Comparison of ENCODE assay signal across 2 cellular contexts in genomic region chr9:92094655-92095054, GRCh38.
TF ChIP-seq lines count a peak whose summit lies in the region.

No MANE protein-coding gene starts in this region.

TF ChIP-seq in GM23338, 12 proteins besides CTCF, POLR2A, EP300 and RAD21 (continued from another document):
- TF ChIP-seq ZNF462 (CRISPR knock-in tag; IDR thresholded peaks at IDR 0.05) (no peak), ETS1 (IDR thresholded peaks at IDR 0.05) (no peak), REST (IDR thresholded peaks at IDR 0.05; ENCODE audit: unreplicated experiment) (no peak), JUNB (IDR thresholded peaks at IDR 0.05; ENCODE audit: unreplicated experiment) (no peak), EZH2 (IDR thresholded peaks at IDR 0.05; ENCODE audit: low read depth, unreplicated experiment) (no peak), STAT1 (IDR thresholded peaks at IDR 0.05; ENCODE audit: unreplicated experiment) (no peak), CREB1 (CRISPR knock-in tag; IDR thresholded peaks at IDR 0.05; ENCODE audit: low read depth) (no peak), POLR2AphosphoS5 (IDR thresholded peaks at IDR 0.05; ENCODE audit: low read depth) (no peak), EZH2phosphoT487 (IDR thresholded peaks at IDR 0.05; ENCODE audit: unreplicated experiment) (no peak)

TF ChIP-seq in SK-N-SH, 30 proteins besides CTCF, POLR2A, EP300 and RAD21 (continued from another document):
- TF ChIP-seq REST (IDR thresholded peaks at IDR 0.05; ENCODE audit: low read depth, low read length) = no peak
- TF ChIP-seq PBX3 (IDR thresholded peaks at IDR 0.05) = no peak
- no peak for TF ChIP-seq NFIC (IDR thresholded peaks at IDR 0.05; ENCODE audit: borderline replicate concordance)
- TF ChIP-seq JUND (IDR thresholded peaks at IDR 0.05) = no peak
- TF ChIP-seq FOXJ3 (CRISPR knock-in tag; IDR thresholded peaks at IDR 0.05) = no peak
- TF ChIP-seq TCF12 (IDR thresholded peaks at IDR 0.05) = no peak
TF ChIP-seq in SK-N-SH: peak in this region for 0.
